9 cellular contexts compared by ENCODE assay signal in the genomic region with DNA sequence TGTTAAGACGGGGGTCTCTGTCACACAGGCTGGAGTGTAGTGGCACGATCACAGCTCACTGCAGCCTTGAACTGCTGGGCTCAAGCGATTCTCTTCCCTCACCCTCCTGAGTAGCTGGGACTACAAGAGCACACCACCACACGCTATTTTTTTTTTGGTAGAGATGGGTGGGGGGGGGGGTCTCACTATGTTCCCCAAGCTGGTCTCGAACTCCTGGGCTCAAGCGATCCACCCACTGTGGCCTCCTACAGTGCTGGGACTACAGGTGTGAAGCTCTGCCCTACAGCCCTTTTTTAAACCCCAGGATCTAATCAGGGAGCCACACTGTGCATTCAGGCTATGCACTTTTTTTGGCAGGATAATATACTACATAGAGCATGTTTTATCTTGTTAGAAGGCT. TPM values are rescaled to one million over a fixed set of nuclear protein-coding genes. Genes with fewer than 3 reads are reported as not detected.
DNase-seq lines count a peak whose midpoint lies in the region; ATAC-seq and TF ChIP-seq lines count a peak whose summit lies in the region.
"Had no signal": no experiment of that assay in that cellular context is flagged by ENCODE, and none has a peak within 500 bp of the region (broad histone marks: within the 10 kb centered on the region; RNA-seq: fewer than 3 reads in every experiment).

No MANE protein-coding gene starts in this region.

- TF ChIP-seq CTCF in left lung (IDR thresholded peaks at IDR 0.05): no peak
- TF ChIP-seq CTCF in GM13976 (IDR thresholded peaks at IDR 0.05; ENCODE audit: borderline replicate concordance, control extremely low read depth, extremely low read depth, insufficient read depth, missing control alignments): no peak

- H3K4me3 ChIP-seq in adipocyte (ENCODE audit: low read length) (peak overlapping the region; percentile 93), left lung (peak overlapping the region; percentile 70 to 78), thymus (ENCODE audit: low read length) (peak overlapping the region; percentile 76)

- H3K36me3 ChIP-seq in adipocyte (ENCODE audit: control insufficient read depth, insufficient read depth, low read length, severe bottlenecking) (peaks cover 23% of the 10 kb centered on the region), left lung (peaks cover 0 to 7% of the 10 kb centered on the region in 2 donors), thymus (ENCODE audit: control insufficient read depth, insufficient read depth) (no peaks in the 10 kb centered on the region)

- intact Hi-C loops in activated naive CD4-positive, alpha-beta T cell treated with anti-CD3 and anti-CD28 coated beads for 36 hours (cut with micrococcal nuclease): loop anchor here (2.0 to 5.0 kb wide), 2 partner anchors 39 to 773 kb away; partner anchors contain the start of gene INPPL1
- intact Hi-C loops in left lung (cut with DNase I): no loop called here

- H3K4me1 ChIP-seq in adipocyte (ENCODE audit: control insufficient read depth, insufficient read depth, low read length) (peaks cover 44% of the 10 kb centered on the region), left lung (peaks cover 11 to 58% of the 10 kb centered on the region in 2 donors), thymus (ENCODE audit: control insufficient read depth, insufficient read depth, low read length) (peaks cover 26% of the 10 kb centered on the region)

- H3K27ac ChIP-seq in left lung (peak overlapping the region in 1 of 2 donors; percentile 35), thymus (ENCODE audit: low read depth) (no peak overlapping the region)

- H3K9me3 ChIP-seq in adipocyte (ENCODE audit: control insufficient read depth, low read length): peaks cover 8% of the 10 kb centered on the region
- H3K9me3 ChIP-seq in left lung: no peaks in the 10 kb centered on the region
- H3K9me3 ChIP-seq in thymus (ENCODE audit: control insufficient read depth): no peaks in the 10 kb centered on the region

- WGBS in thymus: 61% methylated on average over 6 of the region's 6 CpGs

- H3K9ac ChIP-seq in adipocyte (ENCODE audit: low read length): peak overlapping the region; percentile 87

- DNase-seq in activated naive CD4-positive, alpha-beta T cell treated with anti-CD3 and anti-CD28 coated beads for 36 hours: no peak
- DNase-seq in activated naive CD4-positive, alpha-beta T cell treated with anti-CD3 and anti-CD28 coated beads, Interleukin-2, amount 50 U/mL, for 16 hours: no peak
- DNase-seq in adipocyte (ENCODE audit: low read depth) (no peak), left lung (no peak), NCI-H748 treated with DMSO at 0.1 percent for 48 hours (lab: John Stamatoyannopoulos, UW) (no peak), GM13976 (ENCODE audit: low spot score) (no peak), NCI-H1436 treated with DMSO at 0.1 percent for 48 hours (lab: John Stamatoyannopoulos, UW) (no peak)
- DNase-seq: GDM1 had no signal

- peak overlapping the region; percentile 91 for H3K4me3 Mint-ChIP-seq in activated naive CD4-positive, alpha-beta T cell treated with anti-CD3 and anti-CD28 coated beads for 36 hours

- peaks cover 31% of the 10 kb centered on the region for H3K36me3 Mint-ChIP-seq in activated naive CD4-positive, alpha-beta T cell treated with anti-CD3 and anti-CD28 coated beads for 36 hours (ENCODE audit: low read depth)

- H3K27me3 ChIP-seq in adipocyte (replicated peaks; ENCODE audit: control insufficient read depth, insufficient read depth, low read length) (no peaks in the 10 kb centered on the region), left lung (no peaks in the 10 kb centered on the region), thymus (ENCODE audit: control insufficient read depth, insufficient read depth) (no peaks in the 10 kb centered on the region)

- no peaks in the 10 kb centered on the region for H3K27me3 Mint-ChIP-seq in activated naive CD4-positive, alpha-beta T cell treated with anti-CD3 and anti-CD28 coated beads for 36 hours (ENCODE audit: low read depth)

- H3K4me1 Mint-ChIP-seq in activated naive CD4-positive, alpha-beta T cell treated with anti-CD3 and anti-CD28 coated beads for 36 hours (ENCODE audit: low read depth): peaks cover 50% of the 10 kb centered on the region

- ATAC-seq in left lung: no peak

- in situ Hi-C loops in GM13976 (cut with MboI; ENCODE audit: low sequenced_read_pairs, unreplicated experiment): no loop called here

- CTCF ChIA-PET in activated naive CD4-positive, alpha-beta T cell treated with anti-CD3 and anti-CD28 coated beads for 36 hours (lab: Charles Lee): no interaction called here

- peaks cover 2% of the 10 kb centered on the region for H3K9me3 Mint-ChIP-seq in activated naive CD4-positive, alpha-beta T cell treated with anti-CD3 and anti-CD28 coated beads for 36 hours

- peak overlapping the region; percentile 86 for H3K27ac Mint-ChIP-seq in activated naive CD4-positive, alpha-beta T cell treated with anti-CD3 and anti-CD28 coated beads for 36 hours

RNA-seq across cellular contexts. Expression of gene DHCR7, which starts 1.4 kb away (rescaled TPM):
- 10 to 100 TPM; 52.0 to 58.7 TPM for total RNA-seq in activated naive CD4-positive, alpha-beta T cell treated with anti-CD3 and anti-CD28 coated beads for 36 hours
- total RNA-seq in left lung: 100 to 1,000 TPM in 1 of 2 donors, 10 to 100 TPM in 1; 87.9 to 200 TPM
- polyA plus RNA-seq in thymus: 4.1 TPM

RNA-seq across cellular contexts. Expression of gene NADSYN1, which starts 3.4 kb away (rescaled TPM):
- total RNA-seq in activated naive CD4-positive, alpha-beta T cell treated with anti-CD3 and anti-CD28 coated beads for 36 hours: 10 to 100 TPM; 76.6 to 78.9 TPM
- total RNA-seq in left lung: 10 to 100 TPM; 71.4 to 78.9 TPM
- 113 TPM for polyA plus RNA-seq in thymus
